19 cellular contexts compared by ENCODE assay signal in the genomic region with DNA sequence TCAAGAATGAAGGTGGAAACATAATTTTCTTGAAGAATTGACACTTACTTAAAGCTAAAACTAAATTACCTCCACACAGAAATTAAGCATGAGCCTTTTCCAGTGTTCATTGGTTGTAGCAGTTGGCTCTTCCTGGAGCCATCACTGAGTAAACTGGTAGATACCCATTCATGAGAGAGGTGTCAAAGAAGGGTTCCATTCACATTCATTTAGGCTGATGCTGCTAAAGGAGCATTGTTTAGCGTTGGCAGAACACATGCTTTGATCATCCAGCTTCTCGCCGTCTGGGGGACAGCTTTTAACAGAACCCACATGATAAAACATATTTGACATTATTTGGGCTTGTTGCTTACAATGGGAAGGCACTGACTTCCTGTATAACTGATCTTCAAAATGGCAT.
DNase-seq lines count a peak whose midpoint lies in the region; ATAC-seq and FAIRE-seq lines count a peak whose summit lies in the region.
"Had no signal": no experiment of that assay in that cellular context is flagged by ENCODE, and none has a peak within 500 bp of the region (broad histone marks: within the 10 kb centered on the region; RNA-seq: fewer than 3 reads in every experiment).

No MANE protein-coding gene starts in this region.

- H3K9me3 ChIP-seq in KOPT-K1 (ENCODE audit: insufficient read depth, low read length, poor library complexity, severe bottlenecking): no peaks in the 10 kb centered on the region

- H3K4me3 Mint-ChIP-seq in activated CD4-positive, alpha-beta T cell treated with anti-CD3 and anti-CD28 coated beads for 36 hours: no peak overlapping the region

- H3K27me3 Mint-ChIP-seq in activated CD4-positive, alpha-beta T cell treated with anti-CD3 and anti-CD28 coated beads for 36 hours: no peaks in the 10 kb centered on the region

- ATAC-seq in activated CD4-positive, alpha-beta T cell treated with anti-CD3 and anti-CD28 coated beads for 36 hours: no peak

- no peaks in the 10 kb centered on the region for H3K9me3 Mint-ChIP-seq in activated CD4-positive, alpha-beta T cell treated with anti-CD3 and anti-CD28 coated beads for 36 hours (ENCODE audit: low read depth)

- H3K4me1 Mint-ChIP-seq in activated CD4-positive, alpha-beta T cell treated with anti-CD3 and anti-CD28 coated beads for 36 hours: peaks cover 75% of the 10 kb centered on the region

- H3K36me3 ChIP-seq in KOPT-K1 (ENCODE audit: insufficient read depth, low read length): peaks cover 41% of the 10 kb centered on the region

- H3K36me3 Mint-ChIP-seq in activated CD4-positive, alpha-beta T cell treated with anti-CD3 and anti-CD28 coated beads for 36 hours (ENCODE audit: low read depth): peaks cover 18% of the 10 kb centered on the region

- no peak for FAIRE-seq in frontal cortex (lab: Jason Lieb, UNC)
- FAIRE-seq: D721Med, G401.6, GM12892, HTR-8/SVneo had no signal

- peak overlapping the region; percentile 10 for H3K27ac ChIP-seq in KOPT-K1 (ENCODE audit: low read depth, low read length, poor library complexity, severe bottlenecking)
- H3K27ac ChIP-seq: 22Rv1, C4-2B had no signal

- CTCF ChIA-PET in activated CD4-positive, alpha-beta T cell treated with anti-CD3 and anti-CD28 coated beads for 36 hours (lab: Charles Lee): no interaction called here

- peak overlapping the region; percentile 61 for H3K27ac Mint-ChIP-seq in activated CD4-positive, alpha-beta T cell treated with anti-CD3 and anti-CD28 coated beads for 36 hours

- DNase-seq in activated CD4-positive, alpha-beta T cell treated with anti-CD3 and anti-CD28 coated beads for 36 hours: no peak
- DNase-seq in activated CD4-positive, alpha-beta T cell treated with anti-CD3 and anti-CD28 coated beads, Interleukin-2, amount 50 U/mL, for 1 hour: no peak
- DNase-seq in Ammon's horn (ENCODE audit: low spot score) (peak; percentile 42), foreskin melanocyte (peak; percentile 28), frontal cortex (ENCODE audit: low spot score in 2 of 2) (no peak), NCI-H1417 treated with DMSO at 0.1 percent for 48 hours (lab: John Stamatoyannopoulos, UW) (no peak)
- DNase-seq in stimulated activated CD4-positive, alpha-beta T cell treated with anti-CD3 and anti-CD28 coated beads, Interleukin-12 subunit alpha, Interleukin-12 subunit beta, amount 100 ng/mL, for 4 hours: no peak
- DNase-seq: DMS79 treated with DMSO at 0.1 percent for 48 hours, GOT3, NCI-H226, NCI-H526 treated with DMSO at 0.1 percent for 48 hours, SIG-M5 had no signal

- intact Hi-C loops in activated CD4-positive, alpha-beta T cell treated with anti-CD3 and anti-CD28 coated beads for 36 hours (cut with DNase I, micrococcal nuclease): loop anchor here (2.0 kb wide), 1 partner anchor 46 kb away; no protein-coding TSS in a partner anchor

- POLR2A ChIA-PET in activated CD4-positive, alpha-beta T cell treated with anti-CD3 and anti-CD28 coated beads for 36 hours (lab: Charles Lee): interaction anchor here (0.6 kb wide), 1 partner anchor 49 kb away, joined by 3 read pairs; no protein-coding TSS in a partner anchor

Comparison
In these comparisons a context has a peak if more than half of its experiments do, and no peak if none do; other contexts are left out.
1. DNase-seq: peak in Ammon's horn (single experiment) and foreskin melanocyte (single experiment); none in activated CD4-positive, alpha-beta T cell treated with anti-CD3 and anti-CD28 coated beads for 36 hours (single experiment), activated CD4-positive, alpha-beta T cell treated with anti-CD3 and anti-CD28 coated beads, Interleukin-2, amount 50 U/mL, for 1 hour (single experiment), stimulated activated CD4-positive, alpha-beta T cell treated with anti-CD3 and anti-CD28 coated beads, Interleukin-12 subunit alpha, Interleukin-12 subunit beta, amount 100 ng/mL, for 4 hours (single experiment), frontal cortex (0 of 2) and NCI-H1417 treated with DMSO at 0.1 percent for 48 hours (single experiment).